ENCODE assay signal across 26 cellular contexts in genomic region chr13:99800004-99800403, GRCh38.
"Had no signal": no experiment of that assay in that cellular context is flagged by ENCODE, and none has a peak within 500 bp of the region (broad histone marks: within the 10 kb centered on the region; RNA-seq: fewer than 3 reads in every experiment).

No MANE protein-coding gene starts in this region.

- H3K9me3 Mint-ChIP-seq: activated naive CD4-positive, alpha-beta T cell treated with anti-CD3 and anti-CD28 coated beads, Interleukin-2, amount 50 U/mL, for 24 hours; activated T-cell treated with anti-CD3 and anti-CD28 coated beads, Interleukin-2, amount 50 U/mL, for 24 hours; activated T-helper 1 cell treated with anti-CD3 and anti-CD28 coated beads, Interleukin-12 subunit alpha, Interleukin-12 subunit beta, Interleukin-2, Interleukin-4 antibody, amounts not matched to agents 30 ng/mL and 10 ng/mL and 1 ng/mL, durations not matched to agents 14 hours and 24 hours and 36 hours had no signal

- H3K27me3 Mint-ChIP-seq: activated CD8-positive, alpha-beta memory T cell treated with anti-CD3 and anti-CD28 coated beads, Interleukin-2, amount 10 ng/mL, durations not matched to agents 7 days and 5 days; activated naive CD4-positive, alpha-beta T cell treated with anti-CD3 and anti-CD28 coated beads, Interleukin-2, amount 50 U/mL, for 24 hours; activated T-cell treated with anti-CD3 and anti-CD28 coated beads, Interleukin-2, amount 50 U/mL, for 24 hours had no signal

- H3K27me3 ChIP-seq: breast epithelium, SJCRH30 had no signal

- H3K9ac ChIP-seq: SK-N-SH had no signal

- H3K27ac Mint-ChIP-seq: activated CD8-positive, alpha-beta memory T cell treated with anti-CD3 and anti-CD28 coated beads, Interleukin-2, amount 10 ng/mL, durations not matched to agents 7 days and 5 days; activated naive CD4-positive, alpha-beta T cell treated with anti-CD3 and anti-CD28 coated beads, Interleukin-2, amount 50 U/mL, for 24 hours; activated T-cell treated with anti-CD3 and anti-CD28 coated beads, Interleukin-2, amount 50 U/mL, for 24 hours; activated T-helper 1 cell treated with anti-CD3 and anti-CD28 coated beads, Interleukin-12 subunit alpha, Interleukin-12 subunit beta, Interleukin-2, Interleukin-4 antibody, amounts not matched to agents 30 ng/mL and 10 ng/mL and 1 ng/mL, durations not matched to agents 14 hours and 24 hours and 36 hours had no signal

- H3K9me3 ChIP-seq: breast epithelium, SJCRH30, SK-N-SH had no signal

- H3K4me2 ChIP-seq: SK-N-SH had no signal

- H3K4me3 Mint-ChIP-seq: activated CD8-positive, alpha-beta memory T cell treated with anti-CD3 and anti-CD28 coated beads, Interleukin-2, amount 10 ng/mL, durations not matched to agents 7 days and 5 days; activated naive CD4-positive, alpha-beta T cell treated with anti-CD3 and anti-CD28 coated beads, Interleukin-2, amount 50 U/mL, for 24 hours; activated T-cell treated with anti-CD3 and anti-CD28 coated beads, Interleukin-2, amount 50 U/mL, for 24 hours; activated T-helper 1 cell treated with anti-CD3 and anti-CD28 coated beads, Interleukin-12 subunit alpha, Interleukin-12 subunit beta, Interleukin-2, Interleukin-4 antibody, amounts not matched to agents 30 ng/mL and 10 ng/mL and 1 ng/mL, durations not matched to agents 14 hours and 24 hours and 36 hours had no signal

- DNase-seq: activated CD4-positive, alpha-beta T cell treated with anti-CD3 and anti-CD28 coated beads for 48 hours; activated CD4-positive, alpha-beta T cell treated with anti-CD3 and anti-CD28 coated beads, Interleukin-2, amount 50 U/mL, for 4 hours; activated CD4-positive, CD25-positive, alpha-beta regulatory T cell treated with anti-CD3 and anti-CD28 coated beads, Interleukin-2, amount 50 U/mL, for 72 hours; activated CD8-positive, alpha-beta memory T cell treated with anti-CD3 and anti-CD28 coated beads, Interleukin-2, amount 10 ng/mL, durations not matched to agents 7 days and 5 days; activated effector memory CD4-positive, alpha-beta T cell treated with Interleukin-2 at 50 U/mL for 16 hours; activated naive CD4-positive, alpha-beta T cell; activated T-cell treated with anti-CD3 and anti-CD28 coated beads, Interleukin-2, amount 50 U/mL, for 24 hours; aorta; central memory CD4-positive, alpha-beta T cell; MM.1S; NCI-H187 treated with DMSO at 0.1 percent for 48 hours; NCI-H446 treated with DMSO at 0.1 percent for 48 hours; NCI-H524 treated with DMSO at 0.1 percent for 48 hours; NCI-H774; NK-92 treated with Interleukin-12 subunit alpha and Interleukin-12 subunit beta, amount 100 ng/mL, for 24 hours; OCI-M1; RPMI8226; SJCRH30; SK-N-SH; T-helper 1 cell; WERI-Rb-1 had no signal

- H3K4me1 ChIP-seq: breast epithelium, SJCRH30 had no signal

- H3K4me3 ChIP-seq: breast epithelium, SJCRH30 had no signal

- H3K9me2 ChIP-seq: SK-N-SH had no signal

- H3K27ac ChIP-seq: breast epithelium, SJCRH30, WERI-Rb-1 had no signal

- ATAC-seq: activated CD8-positive, alpha-beta memory T cell treated with anti-CD3 and anti-CD28 coated beads, Interleukin-2, amount 10 ng/mL, durations not matched to agents 7 days and 5 days; Panc1; Right ventricle myocardium inferior had no signal

- H3K36me3 ChIP-seq: breast epithelium, SJCRH30, WERI-Rb-1 had no signal

- H3K4me1 Mint-ChIP-seq: activated CD8-positive, alpha-beta memory T cell treated with anti-CD3 and anti-CD28 coated beads, Interleukin-2, amount 10 ng/mL, durations not matched to agents 7 days and 5 days; activated naive CD4-positive, alpha-beta T cell treated with anti-CD3 and anti-CD28 coated beads, Interleukin-2, amount 50 U/mL, for 24 hours had no signal

- H3K36me3 Mint-ChIP-seq: activated CD8-positive, alpha-beta memory T cell treated with anti-CD3 and anti-CD28 coated beads, Interleukin-2, amount 10 ng/mL, durations not matched to agents 7 days and 5 days had no signal
